ENCODE assay signal across 16 cellular contexts in genomic region chr18:7575465-7576026, GRCh38. TPM values are rescaled to one million over a fixed set of nuclear protein-coding genes. Genes with fewer than 3 reads are reported as not detected.
DNase-seq lines count a peak whose midpoint lies in the region; ATAC-seq and TF ChIP-seq lines count a peak whose summit lies in the region.
"Had no signal": no experiment of that assay in that cellular context is flagged by ENCODE, and none has a peak within 500 bp of the region (broad histone marks: within the 10 kb centered on the region; RNA-seq: fewer than 3 reads in every experiment).

No MANE protein-coding gene starts in this region.

- H3K79me2 ChIP-seq in PC-3 (ENCODE audit: low read length): peaks cover 71% of the 10 kb centered on the region

- intact Hi-C loops in PC-3 (cut with micrococcal nuclease): loop anchor here (2.0 to 10.0 kb wide), 2 partner anchors 61 to 799 kb away; no protein-coding TSS in a partner anchor

- H3K27me3 Mint-ChIP-seq in CD8-positive, alpha-beta memory T cell: peaks cover 2 to 6% of the 10 kb centered on the region in 2 donors
- H3K27me3 Mint-ChIP-seq in endodermal cell (ENCODE audit: insufficient read depth) (peaks cover 1% of the 10 kb centered on the region), immature natural killer cell (ENCODE audit: low read depth in 3 of 3) (peaks cover 0 to 5% (median 3%) of the 10 kb centered on the region in 3 donors)

- H3F3A ChIP-seq in PC-3 (ENCODE audit: low read length, unreplicated experiment): no peaks in the 10 kb centered on the region

- peak overlapping the region; percentile 72 for H3K4me2 ChIP-seq in PC-3 (ENCODE audit: low read length)

- POLR2A ChIA-PET in CD8-positive, alpha-beta memory T cell (lab: Charles Lee): no interaction called here
- POLR2A ChIA-PET in PC-3 (lab: Charles Lee; ENCODE audit: unreplicated experiment): no interaction called here

- no TSS peak for BruUV-seq in PC-3 (replicated peaks; lab: Mats Ljungman, UMichigan)

- DNase-seq in CD8-positive, alpha-beta memory T cell: no peak
- DNase-seq in PC-3 (peak; percentile 83), endodermal cell (no peak), myocyte (ENCODE audit: low read depth) (peak; percentile 16), immature natural killer cell (no peak)
- DNase-seq: activated CD8-positive, alpha-beta memory T cell treated with anti-CD3 and anti-CD28 coated beads, Interleukin-2, amount 10 ng/mL, durations not matched to agents 7 days and 5 days; NCI-H146; NCI-H774; pancreas; stimulated activated CD4-positive, alpha-beta T cell treated with anti-CD3 and anti-CD28 coated beads, Interleukin-2, amount 100 ng/mL, for 48 hours had no signal

- no peaks in the 10 kb centered on the region for H3K36me3 Mint-ChIP-seq in CD8-positive, alpha-beta memory T cell
- H3K36me3 Mint-ChIP-seq in endodermal cell (ENCODE audit: low read depth) (peaks cover 2% of the 10 kb centered on the region), immature natural killer cell (no peaks in the 10 kb centered on the region)
- H3K36me3 Mint-ChIP-seq: activated CD8-positive, alpha-beta memory T cell treated with anti-CD3 and anti-CD28 coated beads, Interleukin-2, amount 10 ng/mL, durations not matched to agents 7 days and 5 days; activated naive CD4-positive, alpha-beta T cell treated with anti-CD3 and anti-CD28 coated beads, Interleukin-2, amount 50 U/mL, for 72 hours had no signal

- TF ChIP-seq CTCF in PC-3 (conservative IDR thresholded peaks at IDR 0.05; ENCODE audit: low read depth, low read length) (no peak), endodermal cell (conservative IDR thresholded peaks at IDR 0.05) (no peak)

- peaks cover 0 to 8% (median 2%) of the 10 kb centered on the region in 5 donors for H3K9me3 Mint-ChIP-seq in CD8-positive, alpha-beta memory T cell
- H3K9me3 Mint-ChIP-seq in endodermal cell: no peaks in the 10 kb centered on the region
- peaks cover 0 to 7% (median 0%) of the 10 kb centered on the region in 6 donors for H3K9me3 Mint-ChIP-seq in immature natural killer cell

- no peaks in the 10 kb centered on the region for H3K36me3 ChIP-seq in CD8-positive, alpha-beta memory T cell (ENCODE audit: insufficient read depth, low read length)
- H3K36me3 ChIP-seq in PC-3 (ENCODE audit: low read depth, low read length) (no peaks in the 10 kb centered on the region), endodermal cell (ENCODE audit: control insufficient read depth, insufficient read depth, low read length) (no peaks in the 10 kb centered on the region)
- H3K36me3 ChIP-seq: pancreas had no signal

- H3K27ac ChIP-seq in CD8-positive, alpha-beta memory T cell (ENCODE audit: low read depth, low read length): no peak overlapping the region
- H3K27ac ChIP-seq in PC-3 (ENCODE audit: low read length) (peak overlapping the region; percentile 88), endodermal cell (ENCODE audit: low read depth, low read length) (no peak overlapping the region)
- H3K27ac ChIP-seq: pancreas had no signal

- no peaks in the 10 kb centered on the region for H3K27me3 ChIP-seq in CD8-positive, alpha-beta memory T cell (ENCODE audit: insufficient read depth, low read length, poor library complexity, severe bottlenecking)
- no peaks in the 10 kb centered on the region for H3K27me3 ChIP-seq in PC-3 (ENCODE audit: low read length)
- no peaks in the 10 kb centered on the region for H3K27me3 ChIP-seq in endodermal cell (ENCODE audit: control insufficient read depth, insufficient read depth, low read length, poor library complexity, severe bottlenecking)
- H3K27me3 ChIP-seq: pancreas had no signal

- CTCF ChIA-PET in CD8-positive, alpha-beta memory T cell (lab: Charles Lee): no interaction called here
- CTCF ChIA-PET in PC-3 (lab: Charles Lee): interaction anchor here (1.7 kb wide), 1 partner anchor 9 kb away, joined by 15 read pairs; the partner anchor contains the start of gene PTPRM

- peak overlapping the region in 2 of 7 donors; percentile 44 to 56 for H3K4me3 Mint-ChIP-seq in CD8-positive, alpha-beta memory T cell
- no peak overlapping the region for H3K4me3 Mint-ChIP-seq in endodermal cell
- H3K4me3 Mint-ChIP-seq in immature natural killer cell: no peak overlapping the region
- H3K4me3 Mint-ChIP-seq: activated CD8-positive, alpha-beta memory T cell treated with anti-CD3 and anti-CD28 coated beads, Interleukin-2, amount 10 ng/mL, durations not matched to agents 7 days and 5 days; B cell; stimulated activated naive CD8-positive, alpha-beta T cell treated with anti-CD3 and anti-CD28 coated beads, Interleukin-15, Interleukin-2, amounts not matched to agents 100 ng/mL and 50 ng/mL, for 24 hours had no signal

- H2AFZ ChIP-seq in PC-3 (ENCODE audit: low read length): peak overlapping the region; percentile 57

- ATAC-seq in PC-3 (peak; percentile 67), HG02981 (IDR thresholded peaks at IDR 0.05; ENCODE audit: unreplicated experiment) (no peak), GM21717 (IDR thresholded peaks at IDR 0.05; ENCODE audit: unreplicated experiment) (no peak), HG02973 (IDR thresholded peaks at IDR 0.05; ENCODE audit: unreplicated experiment) (no peak)
- ATAC-seq: activated CD8-positive, alpha-beta memory T cell treated with anti-CD3 and anti-CD28 coated beads, Interleukin-2, amount 10 ng/mL, durations not matched to agents 7 days and 5 days; activated naive CD4-positive, alpha-beta T cell treated with anti-CD3 and anti-CD28 coated beads, Interleukin-2, amount 50 U/mL, for 72 hours had no signal

- H3K4me1 Mint-ChIP-seq in CD8-positive, alpha-beta memory T cell: no peaks in the 10 kb centered on the region
- H3K4me1 Mint-ChIP-seq in endodermal cell (peaks cover 50% of the 10 kb centered on the region), immature natural killer cell (peaks cover 7 to 8% of the 10 kb centered on the region in 2 donors)
- H3K4me1 Mint-ChIP-seq: B cell had no signal

- no peaks in the 10 kb centered on the region for H4K20me1 ChIP-seq in PC-3 (ENCODE audit: low read length)

- H3K4me1 ChIP-seq in CD8-positive, alpha-beta memory T cell (ENCODE audit: insufficient read depth, low read length): no peaks in the 10 kb centered on the region
- H3K4me1 ChIP-seq in PC-3 (ENCODE audit: insufficient read depth, low read length) (peaks cover 66% of the 10 kb centered on the region), endodermal cell (ENCODE audit: control insufficient read depth, insufficient read depth, low read length) (peaks cover 12% of the 10 kb centered on the region)
- H3K4me1 ChIP-seq: pancreas had no signal

- H3K27ac Mint-ChIP-seq in CD8-positive, alpha-beta memory T cell: peak overlapping the region in 5 of 8 donors; percentile 13 to 98 (median 66)
- H3K27ac Mint-ChIP-seq in endodermal cell (peak overlapping the region; percentile 45), immature natural killer cell (no peak overlapping the region)
- H3K27ac Mint-ChIP-seq: activated CD8-positive, alpha-beta memory T cell treated with anti-CD3 and anti-CD28 coated beads, Interleukin-2, amount 10 ng/mL, durations not matched to agents 7 days and 5 days; activated naive CD4-positive, alpha-beta T cell treated with anti-CD3 and anti-CD28 coated beads, Interleukin-2, amount 50 U/mL, for 72 hours; B cell; stimulated activated naive CD8-positive, alpha-beta T cell treated with anti-CD3 and anti-CD28 coated beads, Interleukin-15, Interleukin-2, amounts not matched to agents 100 ng/mL and 50 ng/mL, for 24 hours had no signal

- no peak overlapping the region for H3K4me3 ChIP-seq in CD8-positive, alpha-beta memory T cell (ENCODE audit: low read length)
- peak overlapping the region; percentile 37; the same call in 1 of the 2 replicates for H3K4me3 ChIP-seq in PC-3 (ENCODE audit: low read length)
- no peak overlapping the region for H3K4me3 ChIP-seq in endodermal cell (ENCODE audit: low read length)
- H3K4me3 ChIP-seq: pancreas had no signal

- H3K9ac ChIP-seq in PC-3 (ENCODE audit: low read length): peak overlapping the region; percentile 39
- H3K9ac ChIP-seq in endodermal cell (ENCODE audit: extremely low read depth, low read length, poor library complexity, severe bottlenecking): no peak overlapping the region

- WGBS in endodermal cell (ENCODE audit: insufficient coverage in 1 of 2, insufficient read length in 1 of 2), 2 experiments: 87 to 100% methylated on average over 2 of the region's 2 CpGs

- H3K9me2 ChIP-seq in PC-3 (replicated peaks; ENCODE audit: low read length): no peaks in the 10 kb centered on the region

- H3K9me3 ChIP-seq in CD8-positive, alpha-beta memory T cell (ENCODE audit: low read length): no peaks in the 10 kb centered on the region
- H3K9me3 ChIP-seq in PC-3 (ENCODE audit: low read length) (no peaks in the 10 kb centered on the region), endodermal cell (ENCODE audit: control insufficient read depth, low read length) (peaks cover 2% of the 10 kb centered on the region)
- H3K9me3 ChIP-seq: pancreas had no signal

RNA-seq across cellular contexts. Expression of gene PTPRM, which starts 8.4 kb away (rescaled TPM):
- total RNA-seq in CD8-positive, alpha-beta memory T cell: 1 to 10 TPM; 3.9 to 7.4 TPM
- polyA plus RNA-seq in CD8-positive, alpha-beta memory T cell: 5.3 TPM
- total RNA-seq in PC-3 (2014; rRNA removed) (45.6 and 61.3 TPM in 2 replicates), endodermal cell (10 to 100 TPM; 47.2 to 57.6 TPM), myocyte (24.8 and 26.9 TPM in 2 replicates)
- polyA plus RNA-seq in endodermal cell (2013, experiment 1 of 2): 79.0 TPM
- polyA plus RNA-seq in endodermal cell (2013, experiment 2 of 2): 78.6 TPM
- polyA plus RNA-seq in myocyte (2012): 41.8 TPM
- polyA plus RNA-seq in immature natural killer cell: 1 to 10 TPM; 1.3 to 9.7 (median 3.2) TPM

Comparison
In these comparisons a context has a peak if more than half of its experiments do, and no peak if none do; other contexts are left out.
1. DNase-seq: peak in PC-3 (single experiment) and myocyte (single experiment); none in CD8-positive, alpha-beta memory T cell (0 of 5), endodermal cell (single experiment) and immature natural killer cell (0 of 3).
2. H3K27ac Mint-ChIP-seq: peak in CD8-positive, alpha-beta memory T cell (5 of 8) and endodermal cell (single experiment); none in immature natural killer cell (0 of 6).